In the genomic region with DNA sequence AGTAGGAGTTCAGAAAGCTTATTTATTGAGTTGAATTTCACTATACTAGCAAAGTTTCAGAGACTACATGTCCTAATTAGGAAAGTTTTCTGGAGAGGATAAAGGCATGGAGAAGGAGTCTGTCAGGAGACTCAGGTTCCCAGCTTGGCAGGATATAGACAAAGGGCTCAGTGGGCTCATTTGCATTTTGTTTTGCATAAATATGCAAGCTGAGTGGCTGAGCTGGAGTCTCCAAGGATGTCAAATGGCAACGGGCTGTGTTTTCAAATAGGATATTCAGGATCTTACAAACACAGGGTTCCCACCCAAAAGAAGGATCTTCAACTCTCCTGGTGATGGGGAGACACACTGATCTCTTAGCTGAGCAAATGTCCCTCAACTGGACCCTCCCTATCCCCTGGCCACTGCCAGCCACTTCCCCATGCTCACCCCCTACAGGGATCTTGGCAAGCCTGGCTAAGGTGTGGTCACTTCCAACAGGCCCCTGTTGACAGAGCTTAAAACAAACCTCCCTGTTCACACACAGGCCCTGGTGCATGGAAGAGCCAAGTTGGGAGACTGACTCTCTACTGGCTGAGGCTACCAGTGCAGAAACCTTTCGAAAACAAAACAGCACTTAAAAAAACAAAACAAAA, we compare ENCODE assay signal across 24 cellular contexts.
DNase-seq lines count a peak whose midpoint lies in the region; ATAC-seq, FAIRE-seq and TF ChIP-seq lines count a peak whose summit lies in the region.
"Had no signal": no experiment of that assay in that cellular context is flagged by ENCODE, and none has a peak within 500 bp of the region (broad histone marks: within the 10 kb centered on the region; RNA-seq: fewer than 3 reads in every experiment).

No MANE protein-coding gene starts in this region.

- H3K4me3 Mint-ChIP-seq in astrocyte (ENCODE audit: unreplicated experiment) = no peak overlapping the region
- H3K4me3 Mint-ChIP-seq: activated CD8-positive, alpha-beta T cell treated with anti-CD3 and anti-CD28 coated beads for 36 hours; activated naive CD4-positive, alpha-beta T cell treated with anti-CD3 and anti-CD28 coated beads, Interleukin-2, amount 50 U/mL, for 24 hours; activated T-cell treated with anti-CD3 and anti-CD28 coated beads, Interleukin-2, amount 50 U/mL, for 4 hours; CD4-positive, alpha-beta T cell; stimulated activated effector memory CD8-positive, alpha-beta T cell treated with anti-CD3 and anti-CD28 coated beads, Interleukin-12 subunit alpha, Interleukin-12 subunit beta, amount 100 ng/mL, for 72 hours; T-helper 17 cell had no signal

- H3K4ac ChIP-seq in mesendoderm (ENCODE audit: low read depth, low read length) = no peak overlapping the region

- TF ChIP-seq CTCF in astrocyte (IDR thresholded peaks at IDR 0.05; ENCODE audit: insufficient read depth, low read depth, low read length) = no peak

- no peaks in the 10 kb centered on the region for H3K36me3 ChIP-seq in astrocyte (ENCODE audit: insufficient read depth, low read length)
- H3K36me3 ChIP-seq in mesendoderm (ENCODE audit: control insufficient read depth, insufficient read depth, low read length) = no peaks in the 10 kb centered on the region
- H3K36me3 ChIP-seq: right atrium auricular region, SJCRH30, tibial artery had no signal

- no peak overlapping the region for H2AFZ ChIP-seq in astrocyte (ENCODE audit: low read depth, low read length)

- H3K4me1 ChIP-seq in astrocyte (ENCODE audit: insufficient read depth, low read length) (peaks cover 5% of the 10 kb centered on the region), mesendoderm (ENCODE audit: control insufficient read depth, low read depth, low read length) (no peaks in the 10 kb centered on the region)
- H3K4me1 ChIP-seq: right atrium auricular region, tibial artery had no signal

- H3K9me3 ChIP-seq in astrocyte (ENCODE audit: insufficient read depth, low read depth, low read length) = no peaks in the 10 kb centered on the region
- H3K9me3 ChIP-seq: right atrium auricular region, tibial artery had no signal

- WGBS in mesendoderm (ENCODE audit: extremely low coverage, insufficient coverage, low lambda C conversion rate) = no CpG with 5 or more reads among the region's 2 CpGs

- no peak overlapping the region for H4K5ac ChIP-seq in mesendoderm (ENCODE audit: low read length)

- H3K9me3 Mint-ChIP-seq in astrocyte (ENCODE audit: unreplicated experiment) = no peaks in the 10 kb centered on the region
- H3K9me3 Mint-ChIP-seq: activated naive CD4-positive, alpha-beta T cell treated with anti-CD3 and anti-CD28 coated beads, Interleukin-2, amount 50 U/mL, for 24 hours had no signal

- H3K9ac ChIP-seq in astrocyte (ENCODE audit: low read length) (no peak overlapping the region), mesendoderm (ENCODE audit: low read length) (no peak overlapping the region)

- H2BK120ac ChIP-seq in mesendoderm (ENCODE audit: low read depth, low read length) = no peak overlapping the region

- H2BK5ac ChIP-seq in mesendoderm (ENCODE audit: low read length) = no peak overlapping the region

- H2BK15ac ChIP-seq in mesendoderm (replicated peaks; ENCODE audit: low read depth) = no peak overlapping the region

- H3K27ac ChIP-seq in astrocyte (ENCODE audit: low read depth, low read length) = no peak overlapping the region
- H3K27ac ChIP-seq in mesendoderm (ENCODE audit: low read depth, low read length) = no peak overlapping the region
- H3K27ac ChIP-seq: right atrium auricular region, SJCRH30, tibial artery had no signal

- H3K4me2 ChIP-seq in astrocyte (ENCODE audit: low read length) (no peak overlapping the region), mesendoderm (ENCODE audit: low read length) (no peak overlapping the region)

- H3K23ac ChIP-seq in mesendoderm (ENCODE audit: low read length) = no peak overlapping the region

- H4K8ac ChIP-seq in mesendoderm (ENCODE audit: low read depth, low read length) = no peak overlapping the region

- no peaks in the 10 kb centered on the region for H3K36me3 Mint-ChIP-seq in astrocyte (ENCODE audit: low read depth, unreplicated experiment)
- H3K36me3 Mint-ChIP-seq: activated naive CD4-positive, alpha-beta T cell treated with anti-CD3 and anti-CD28 coated beads, Interleukin-2, amount 50 U/mL, for 24 hours; stimulated activated effector memory CD8-positive, alpha-beta T cell treated with anti-CD3 and anti-CD28 coated beads, Interleukin-12 subunit alpha, Interleukin-12 subunit beta, amount 100 ng/mL, for 72 hours had no signal

- H3K4me1 Mint-ChIP-seq in astrocyte (ENCODE audit: low read depth, unreplicated experiment) = peaks cover under 1% of the 10 kb centered on the region
- H3K4me1 Mint-ChIP-seq: activated naive CD4-positive, alpha-beta T cell treated with anti-CD3 and anti-CD28 coated beads, Interleukin-2, amount 50 U/mL, for 24 hours; stimulated activated effector memory CD8-positive, alpha-beta T cell treated with anti-CD3 and anti-CD28 coated beads, Interleukin-12 subunit alpha, Interleukin-12 subunit beta, amount 100 ng/mL, for 72 hours; T-helper 17 cell had no signal

- H3K18ac ChIP-seq in mesendoderm (ENCODE audit: low read length) = no peak overlapping the region

- intact Hi-C loops in left ventricle myocardium superior (cut with micrococcal nuclease) = loop anchor here (10.0 kb wide), 1 partner anchor 58 kb away; a partner anchor contains a TSS

- ATAC-seq in GM18909 (IDR thresholded peaks at IDR 0.05; ENCODE audit: poor library complexity, unreplicated experiment) (no peak), left ventricle myocardium superior (no peak)
- ATAC-seq: activated CD8-positive, alpha-beta T cell treated with anti-CD3 and anti-CD28 coated beads for 36 hours; activated T-cell treated with anti-CD3 and anti-CD28 coated beads, Interleukin-2, amount 50 U/mL, for 4 hours; stimulated activated effector memory CD8-positive, alpha-beta T cell treated with anti-CD3 and anti-CD28 coated beads, Interleukin-12 subunit alpha, Interleukin-12 subunit beta, amount 100 ng/mL, for 72 hours; T-helper 17 cell had no signal

- peak; percentile 61 for DNase-seq in Ammon's horn (ENCODE audit: low spot score)
- DNase-seq in LoVo (ENCODE audit: low spot score) = peak; percentile 42
- DNase-seq in astrocyte (ENCODE audit: low read depth) = no peak
- peak; percentile 39 for DNase-seq in mesendoderm
- no peak for DNase-seq in SIG-M5 (lab: John Stamatoyannopoulos, UW)
- DNase-seq in GM19240 (ENCODE audit: insufficient read length, low spot score) = no peak
- no peak for DNase-seq in left ventricle myocardium superior
- DNase-seq: activated CD8-positive, alpha-beta T cell treated with anti-CD3 and anti-CD28 coated beads for 36 hours; activated T-cell treated with anti-CD3 and anti-CD28 coated beads, Interleukin-2, amount 50 U/mL, for 4 hours; CD4-positive, alpha-beta T cell; DMS79 treated with DMSO at 0.1 percent for 48 hours; foreskin melanocyte; Karpas-422; NCI-H1436 treated with DMSO at 0.1 percent for 48 hours; NCI-H446 treated with DMSO at 0.1 percent for 48 hours; SJCRH30; stimulated activated CD4-positive, alpha-beta T cell treated with anti-CD3 and anti-CD28 coated beads, Interleukin-15, amount 100 ng/mL, for 24 hours; T-helper 17 cell; tibial artery had no signal

- no peak for FAIRE-seq in astrocyte (lab: Jason Lieb, UNC)
- FAIRE-seq: H54 had no signal

- no peaks in the 10 kb centered on the region for H3K79me2 ChIP-seq in astrocyte (ENCODE audit: insufficient read depth, low read length)
- H3K79me2 ChIP-seq in mesendoderm (ENCODE audit: control insufficient read depth, insufficient read depth, low read length) = no peaks in the 10 kb centered on the region

- peak overlapping the region; percentile 28 for H3K27ac Mint-ChIP-seq in astrocyte (ENCODE audit: unreplicated experiment)
- H3K27ac Mint-ChIP-seq: activated CD8-positive, alpha-beta T cell treated with anti-CD3 and anti-CD28 coated beads for 36 hours; activated naive CD4-positive, alpha-beta T cell treated with anti-CD3 and anti-CD28 coated beads, Interleukin-2, amount 50 U/mL, for 24 hours; CD4-positive, alpha-beta T cell; stimulated activated effector memory CD8-positive, alpha-beta T cell treated with anti-CD3 and anti-CD28 coated beads, Interleukin-12 subunit alpha, Interleukin-12 subunit beta, amount 100 ng/mL, for 72 hours; T-helper 17 cell had no signal

- H3K27me3 ChIP-seq in astrocyte (ENCODE audit: insufficient read depth, low read length) = no peaks in the 10 kb centered on the region
- no peaks in the 10 kb centered on the region for H3K27me3 ChIP-seq in mesendoderm (ENCODE audit: insufficient read depth, low read length, poor library complexity)
- H3K27me3 ChIP-seq: right atrium auricular region, SJCRH30, tibial artery had no signal

- no peak overlapping the region for H3K56ac ChIP-seq in mesendoderm (ENCODE audit: low read length)

- H3K27me3 Mint-ChIP-seq in astrocyte (ENCODE audit: low read depth, unreplicated experiment) = peaks cover 4% of the 10 kb centered on the region
- H3K27me3 Mint-ChIP-seq: activated CD8-positive, alpha-beta T cell treated with anti-CD3 and anti-CD28 coated beads for 36 hours; activated naive CD4-positive, alpha-beta T cell treated with anti-CD3 and anti-CD28 coated beads, Interleukin-2, amount 50 U/mL, for 24 hours; CD4-positive, alpha-beta T cell; T-helper 17 cell had no signal

- H2AK5ac ChIP-seq in mesendoderm (ENCODE audit: low read length) = no peak overlapping the region

- no peak overlapping the region for H3K4me3 ChIP-seq in astrocyte (ENCODE audit: insufficient read depth, low read depth, low read length)
- H3K4me3 ChIP-seq in mesendoderm (ENCODE audit: low read length) = no peak overlapping the region
- H3K4me3 ChIP-seq: right atrium auricular region, SJCRH30, tibial artery had no signal

- no peaks in the 10 kb centered on the region for H4K20me1 ChIP-seq in astrocyte (ENCODE audit: insufficient read depth, low read length)

- H3K79me1 ChIP-seq in mesendoderm (ENCODE audit: low read length) = no peaks in the 10 kb centered on the region

Comparison
In these comparisons a context has a peak if more than half of its experiments do, and no peak if none do; other contexts are left out.
1. DNase-seq: peak in Ammon's horn (single experiment), LoVo (single experiment) and mesendoderm (single experiment); none in astrocyte (single experiment), SIG-M5 (single experiment), GM19240 (single experiment) and left ventricle myocardium superior (single experiment).